In the genomic region with DNA sequence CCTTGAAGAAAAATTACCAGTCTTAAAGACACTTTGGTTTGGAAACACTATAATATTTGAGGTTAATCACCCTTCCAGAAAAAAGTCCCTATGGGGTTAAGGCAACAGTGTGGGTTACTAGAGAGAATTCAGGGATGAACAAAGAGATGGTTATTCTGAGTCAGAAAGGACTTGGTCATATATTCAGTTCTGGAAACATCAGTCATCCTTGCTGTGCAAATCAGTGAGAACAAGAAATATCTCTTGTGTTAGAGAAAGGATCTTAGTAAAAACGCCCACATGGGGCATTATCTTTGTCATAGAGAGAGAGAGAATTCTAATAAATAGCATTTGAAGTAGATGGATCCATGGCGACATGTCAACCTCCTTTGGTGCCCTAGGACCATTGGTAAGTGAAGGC, we compare ENCODE assay signal across 14 cellular contexts. TPM values are rescaled to one million over a fixed set of nuclear protein-coding genes. Genes with fewer than 3 reads are reported as not detected.
A peak's percentile ranks its signal among the peaks of the same experiment; 100 is the strongest.
DNase-seq lines count a peak whose midpoint lies in the region; ATAC-seq and TF ChIP-seq lines count a peak whose summit lies in the region.
"Had no signal": no experiment of that assay in that cellular context is flagged by ENCODE, and none has a peak within 500 bp of the region (broad histone marks: within the 10 kb centered on the region; RNA-seq: fewer than 3 reads in every experiment).

No MANE protein-coding gene starts in this region.

- BruUV-seq in Calu3 (replicated peaks; lab: Mats Ljungman, UMichigan), result no TSS peak

- intact Hi-C loops in Calu3 (cut with micrococcal nuclease; ENCODE audit: unreplicated experiment), result loop anchor here (5.0 kb wide), 1 partner anchor 62 kb away; no protein-coding TSS in a partner anchor

- DNase-seq in M059J (ENCODE audit: low read depth), result peak; percentile 66
- peak; percentile 34 for DNase-seq in iris pigment epithelial cell (ENCODE audit: low read depth)
- DNase-seq in Calu3, result no peak
- DNase-seq in NCI-H1694 (lab: John Stamatoyannopoulos, UW), result no peak
- DNase-seq in left lobe of liver (ENCODE audit: low spot score), result no peak
- DNase-seq: activated naive CD4-positive, alpha-beta T cell treated with anti-CD3 and anti-CD28 coated beads, Interleukin-2, amount 10 ng/mL, durations not matched to agents 7 days and 5 days; dermis blood vessel endothelial cell; glutamatergic neuron; NCI-H187; T-helper 1 cell had no signal

- no peaks in the 10 kb centered on the region for H3K27me3 Mint-ChIP-seq in Calu3 (ENCODE audit: unreplicated experiment)
- H3K27me3 Mint-ChIP-seq: activated naive CD4-positive, alpha-beta T cell treated with anti-CD3 and anti-CD28 coated beads, Interleukin-2, amount 10 ng/mL, durations not matched to agents 7 days and 5 days had no signal

- no peak overlapping the region for H3K27ac Mint-ChIP-seq in Calu3 (ENCODE audit: unreplicated experiment)
- H3K27ac Mint-ChIP-seq: activated naive CD4-positive, alpha-beta T cell treated with anti-CD3 and anti-CD28 coated beads, Interleukin-2, amount 10 ng/mL, durations not matched to agents 7 days and 5 days had no signal

- ATAC-seq in GM18502 (IDR thresholded peaks at IDR 0.05; ENCODE audit: poor library complexity, unreplicated experiment) (peak; percentile 69), HG02610 (IDR thresholded peaks at IDR 0.05; ENCODE audit: unreplicated experiment) (peak; percentile 95), HG03460 (IDR thresholded peaks at IDR 0.05; ENCODE audit: unreplicated experiment) (no peak), left lobe of liver (no peak)

- H3K9me3 Mint-ChIP-seq in Calu3 (ENCODE audit: low read depth, unreplicated experiment), result peaks cover 6% of the 10 kb centered on the region
- H3K9me3 Mint-ChIP-seq: activated naive CD4-positive, alpha-beta T cell treated with anti-CD3 and anti-CD28 coated beads, Interleukin-2, amount 10 ng/mL, durations not matched to agents 7 days and 5 days had no signal

- TF ChIP-seq CTCF in Calu3 (IDR thresholded peaks at IDR 0.05; ENCODE audit: unreplicated experiment), result no peak

- H3K36me3 Mint-ChIP-seq in Calu3 (ENCODE audit: insufficient read depth, unreplicated experiment), result peaks cover 6% of the 10 kb centered on the region
- H3K36me3 Mint-ChIP-seq: activated naive CD4-positive, alpha-beta T cell treated with anti-CD3 and anti-CD28 coated beads, Interleukin-2, amount 10 ng/mL, durations not matched to agents 7 days and 5 days; CD14-positive monocyte had no signal

- H3K4me3 Mint-ChIP-seq in Calu3 (ENCODE audit: low read depth, unreplicated experiment), result no peak overlapping the region
- H3K4me3 Mint-ChIP-seq: activated naive CD4-positive, alpha-beta T cell treated with anti-CD3 and anti-CD28 coated beads, Interleukin-2, amount 10 ng/mL, durations not matched to agents 7 days and 5 days; CD14-positive monocyte had no signal

- peaks cover 27% of the 10 kb centered on the region for H3K4me1 Mint-ChIP-seq in Calu3 (ENCODE audit: low read depth, unreplicated experiment)
- H3K4me1 Mint-ChIP-seq: activated naive CD4-positive, alpha-beta T cell treated with anti-CD3 and anti-CD28 coated beads, Interleukin-2, amount 10 ng/mL, durations not matched to agents 7 days and 5 days; CD14-positive monocyte had no signal

- CTCF ChIA-PET in Calu3 (lab: Charles Lee), result no interaction called here

RNA-seq across cellular contexts. Expression of gene E2F7, which starts 59.4 kb away (rescaled TPM):
- 27.4 and 36.7 TPM in 2 replicates for total RNA-seq in M059J (2014; rRNA removed; shearing (Covaris generic))
- total RNA-seq in Calu3 (2022) (31.2 and 40.2 TPM in 2 replicates), left lobe of liver (0.18 TPM)

Comparison
In these comparisons a context has a peak if more than half of its experiments do, and no peak if none do; other contexts are left out.
1. ATAC-seq: peak in GM18502 (single experiment) and HG02610 (single experiment); none in HG03460 (single experiment) and left lobe of liver (single experiment).
2. DNase-seq: peak in M059J (single experiment) and iris pigment epithelial cell (single experiment); none in Calu3 (single experiment), NCI-H1694 (single experiment) and left lobe of liver (single experiment).
3. RNA of gene E2F7, which starts 59.4 kb away (total RNA-seq): 31.2 to 40.2 TPM in Calu3 and 27.4 to 36.7 TPM in M059J; 0.18 TPM in left lobe of liver (single experiment); every median in the first group is over 10 times any median in the second.